In genomic region chr4:167826281-167826680, GRCh38 we compare ENCODE assay signal across 17 cellular contexts.
A peak's percentile ranks its signal among the peaks of the same experiment; 100 is the strongest.
DNase-seq lines count a peak whose midpoint lies in the region; ATAC-seq, FAIRE-seq and TF ChIP-seq lines count a peak whose summit lies in the region.
"Had no signal": no experiment of that assay in that cellular context is flagged by ENCODE, and none has a peak within 500 bp of the region (broad histone marks: within the 10 kb centered on the region; RNA-seq: fewer than 3 reads in every experiment).

No MANE protein-coding gene starts in this region.

- no peak for TF ChIP-seq CTCF in epithelial cell of esophagus (IDR thresholded peaks at IDR 0.05; ENCODE audit: insufficient read depth, low read depth, low read length, missing control alignments)
- no peak for TF ChIP-seq CTCF in nephron progenitor cell (IDR thresholded peaks at IDR 0.05)

- H3K9me3 ChIP-seq in MG63 = no peaks in the 10 kb centered on the region
- H3K9me3 ChIP-seq: mucosa of descending colon had no signal

- no peak overlapping the region for H3K4me3 ChIP-seq in epithelial cell of esophagus (ENCODE audit: low read length)
- H3K4me3 ChIP-seq in MG63 = no peak overlapping the region
- H3K4me3 ChIP-seq: mucosa of descending colon had no signal

- no peak for ATAC-seq in HG02588 (IDR thresholded peaks at IDR 0.05; ENCODE audit: unreplicated experiment)
- ATAC-seq: mucosa of descending colon, right cardiac atrium had no signal

- no peak for FAIRE-seq in RCC 7860 (lab: Jason Lieb, UNC)
- FAIRE-seq: GM18507 had no signal

- H3K27me3 ChIP-seq in MG63 = no peaks in the 10 kb centered on the region

- DNase-seq in H4 (ENCODE audit: low spot score) = peak; percentile 16
- peak; percentile 1 for DNase-seq in NCI-H460 (ENCODE audit: extremely low read depth, low read depth)
- DNase-seq in epithelial cell of esophagus (ENCODE audit: low read depth) = peak; percentile 69
- no peak for DNase-seq in nephron progenitor cell
- DNase-seq in MG63 = no peak
- DNase-seq in RCC 7860 (ENCODE audit: low spot score) = no peak
- DNase-seq in HK-2 (ENCODE audit: unreplicated experiment) = no peak
- DNase-seq: activated naive CD4-positive, alpha-beta T cell; cortex of kidney; erythroblast; mucosa of descending colon; NCI-H1436 treated with DMSO at 0.1 percent for 48 hours; right cardiac atrium; T-helper 9 cell had no signal

- H3K27ac Mint-ChIP-seq in nephron progenitor cell = peak overlapping the region; percentile 64
- H3K27ac Mint-ChIP-seq: B cell had no signal

- H3K9me3 Mint-ChIP-seq in nephron progenitor cell = no peaks in the 10 kb centered on the region

- peaks cover 29% of the 10 kb centered on the region for H3K4me1 Mint-ChIP-seq in nephron progenitor cell
- H3K4me1 Mint-ChIP-seq: B cell had no signal

- H3K4me3 Mint-ChIP-seq in nephron progenitor cell = no peak overlapping the region
- H3K4me3 Mint-ChIP-seq: B cell had no signal

- no peaks in the 10 kb centered on the region for H3K27me3 Mint-ChIP-seq in nephron progenitor cell (ENCODE audit: low read depth, poor library complexity)
- H3K27me3 Mint-ChIP-seq: B cell had no signal

- H3K36me3 ChIP-seq in MG63 = no peaks in the 10 kb centered on the region

- H3K36me3 Mint-ChIP-seq in nephron progenitor cell (ENCODE audit: low read depth) = no peaks in the 10 kb centered on the region

Comparison
In these comparisons a context has a peak if more than half of its experiments do, and no peak if none do; other contexts are left out.
1. DNase-seq: peak in H4 (single experiment), NCI-H460 (single experiment) and epithelial cell of esophagus (single experiment); none in nephron progenitor cell (single experiment), MG63 (single experiment), RCC 7860 (single experiment) and HK-2 (single experiment).